ENCODE assay signal across 15 cellular contexts in genomic region chr3:162517110-162517509, GRCh38.
DNase-seq lines count a peak whose midpoint lies in the region; ATAC-seq and TF ChIP-seq lines count a peak whose summit lies in the region.
"Had no signal": no experiment of that assay in that cellular context is flagged by ENCODE, and none has a peak within 500 bp of the region (broad histone marks: within the 10 kb centered on the region; RNA-seq: fewer than 3 reads in every experiment).

No MANE protein-coding gene starts in this region.

- CTCF ChIA-PET in A673 (lab: Charles Lee) = no interaction called here

- no peak; the same call in 1 of the 2 replicates for TF ChIP-seq CTCF in A673 (conservative IDR thresholded peaks at IDR 0.05; ENCODE audit: low read depth, low read length)
- peak; percentile 35 for TF ChIP-seq CTCF in DND-41 (IDR thresholded peaks at IDR 0.05; ENCODE audit: borderline replicate concordance, extremely low read depth, low read length, poor library complexity, severe bottlenecking)
- peak; percentile 69 for TF ChIP-seq CTCF in VCaP (conservative IDR thresholded peaks at IDR 0.05)

- no peaks in the 10 kb centered on the region for H3K79me2 ChIP-seq in DND-41 (ENCODE audit: insufficient read depth, low read length)

- H3K4me3 ChIP-seq in A673 (ENCODE audit: low read depth, low read length, poor library complexity, severe bottlenecking) (no peak overlapping the region), DND-41 (ENCODE audit: low read depth in 1 of 2, low read length in 2 of 2) (no peak overlapping the region)
- H3K4me3 ChIP-seq: K562, SJCRH30 had no signal

- no peaks in the 10 kb centered on the region for H3K4me1 ChIP-seq in A673 (ENCODE audit: insufficient read depth, low read length, poor library complexity, severe bottlenecking)
- H3K4me1 ChIP-seq in DND-41 (ENCODE audit: insufficient read depth, low read length) = peaks cover 20% of the 10 kb centered on the region
- H3K4me1 ChIP-seq: SJCRH30 had no signal

- H3K36me3 ChIP-seq in A673 (ENCODE audit: insufficient read depth, low read length, poor library complexity, severe bottlenecking) (no peaks in the 10 kb centered on the region), DND-41 (ENCODE audit: insufficient read depth, low read length) (peaks cover 7% of the 10 kb centered on the region; the same call in 1 of the 2 replicates)
- H3K36me3 ChIP-seq: SJCRH30 had no signal

- H3K27ac ChIP-seq in A673 (ENCODE audit: low read depth, low read length, poor library complexity, severe bottlenecking) (no peak overlapping the region), DND-41 (ENCODE audit: low read length) (no peak overlapping the region), VCaP (no peak overlapping the region)
- H3K27ac ChIP-seq: HL-60, SJCRH30 had no signal

- H3K9ac ChIP-seq in DND-41 (ENCODE audit: low read depth, low read length) = no peak overlapping the region

- no peak overlapping the region for H3K4me2 ChIP-seq in DND-41 (ENCODE audit: insufficient read depth, low read length)

- H4K20me1 ChIP-seq in DND-41 (ENCODE audit: insufficient read depth, low read length) = no peaks in the 10 kb centered on the region

- no TSS peak for BruUV-seq in A673 (replicated peaks; lab: Mats Ljungman, UMichigan)

- H3K27me3 ChIP-seq in A673 (replicated peaks; ENCODE audit: insufficient read depth, low read depth, low read length, poor library complexity) (no peaks in the 10 kb centered on the region), DND-41 (ENCODE audit: insufficient read depth, low read length, poor library complexity) (no peaks in the 10 kb centered on the region)
- H3K27me3 ChIP-seq: SJCRH30 had no signal

- POLR2A ChIA-PET in A673 (lab: Charles Lee; ENCODE audit: low non-redundant PET) = no interaction called here

- intact Hi-C loops in A673 (cut with micrococcal nuclease; ENCODE audit: unreplicated experiment) = loop anchor here (10.0 kb wide), 1 partner anchor 662 kb away; no protein-coding TSS in a partner anchor

- no peak overlapping the region for H2AFZ ChIP-seq in DND-41 (ENCODE audit: low read depth, low read length)

- DNase-seq in A673 (ENCODE audit: low spot score) = peak; percentile 11
- DNase-seq in DND-41 = no peak
- DNase-seq in myocyte (ENCODE audit: low read depth) = peak; percentile 24
- no peak for DNase-seq in NCI-H1436 treated with DMSO at 0.1 percent for 48 hours (lab: John Stamatoyannopoulos, UW)
- no peak for DNase-seq in LoVo (ENCODE audit: low spot score)
- DNase-seq: CD8-positive, alpha-beta memory T cell; DMS153; NCI-H1105 treated with DMSO at 0.1 percent for 48 hours; NCI-H187 treated with DMSO at 0.1 percent for 48 hours; NCI-H510A; SJCRH30 had no signal

- ATAC-seq in DND-41 (ENCODE audit: insufficient read depth, low read depth) = no peak
- no peak for ATAC-seq in HG02870 (IDR thresholded peaks at IDR 0.05; ENCODE audit: unreplicated experiment)
- ATAC-seq: K562 had no signal

- H3K9me3 ChIP-seq in A673 (ENCODE audit: low read depth, low read length, poor library complexity, severe bottlenecking) = no peaks in the 10 kb centered on the region
- no peaks in the 10 kb centered on the region for H3K9me3 ChIP-seq in DND-41 (ENCODE audit: insufficient read depth, low read length, severe bottlenecking)
- H3K9me3 ChIP-seq: SJCRH30 had no signal

Comparison
In these comparisons a context has a peak if more than half of its experiments do, and no peak if none do; other contexts are left out.
1. DNase-seq: peak in A673 (single experiment) and myocyte (single experiment); none in DND-41 (single experiment), NCI-H1436 treated with DMSO at 0.1 percent for 48 hours (single experiment) and LoVo (single experiment).